In the genomic region with DNA sequence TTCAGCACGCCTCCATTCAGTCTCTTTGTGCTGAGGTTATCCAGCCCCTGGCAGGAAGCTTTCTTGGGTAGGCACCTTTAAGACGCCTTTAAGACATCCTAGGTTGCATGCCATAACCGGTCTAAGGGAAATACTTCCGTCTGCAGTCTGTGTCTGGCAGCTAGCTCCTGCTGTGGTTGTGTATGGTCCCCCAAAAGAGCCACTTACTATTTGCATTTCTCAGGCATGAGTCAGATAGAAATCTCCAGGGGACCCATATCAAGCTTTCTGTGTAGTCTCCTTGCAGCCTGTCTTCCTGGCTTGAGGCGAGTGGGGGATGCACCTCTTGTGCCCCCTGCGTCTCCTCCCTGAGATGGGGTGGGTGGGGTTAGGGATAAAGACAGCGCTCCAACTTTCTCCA, we compare ENCODE assay signal across 1 cellular context.
TF ChIP-seq lines count a peak whose summit lies in the region.

No MANE protein-coding gene starts in this region.

TF ChIP-seq in H1, 55 proteins besides CTCF, POLR2A, EP300 and RAD21 (continued from another document):
- TF ChIP-seq MAX (IDR thresholded peaks at IDR 0.05) (0 out of 2 replicates have a peak, but pooled peaks have one; percentile 15), CTBP2 (IDR thresholded peaks at IDR 0.05; ENCODE audit: borderline replicate concordance, insufficient read depth, insufficient read length, low read length) (no peak), JUN (IDR thresholded peaks at IDR 0.05; ENCODE audit: low read depth, low read length) (no peak), SAP30 (IDR thresholded peaks at IDR 0.05; ENCODE audit: insufficient read depth, insufficient replicate concordance, low read length) (no peak), YY1 (IDR thresholded peaks at IDR 0.05; ENCODE audit: low read depth, low read length) (no peak), MAFK (IDR thresholded peaks at IDR 0.05; ENCODE audit: low read depth, low read length) (no peak), BRCA1 (IDR thresholded peaks at IDR 0.05; ENCODE audit: low read depth, low read length) (no peak), RXRA (IDR thresholded peaks at IDR 0.05; ENCODE audit: insufficient read depth, low read depth, low read length) (no peak), SRF (IDR thresholded peaks at IDR 0.05; ENCODE audit: low read depth, low read length) (no peak), JUND (IDR thresholded peaks at IDR 0.05; ENCODE audit: low read length) (peak; percentile 93), CEBPB (IDR thresholded peaks at IDR 0.05; ENCODE audit: low read depth, low read length) (no peak)
- TF ChIP-seq, protein P1, sequence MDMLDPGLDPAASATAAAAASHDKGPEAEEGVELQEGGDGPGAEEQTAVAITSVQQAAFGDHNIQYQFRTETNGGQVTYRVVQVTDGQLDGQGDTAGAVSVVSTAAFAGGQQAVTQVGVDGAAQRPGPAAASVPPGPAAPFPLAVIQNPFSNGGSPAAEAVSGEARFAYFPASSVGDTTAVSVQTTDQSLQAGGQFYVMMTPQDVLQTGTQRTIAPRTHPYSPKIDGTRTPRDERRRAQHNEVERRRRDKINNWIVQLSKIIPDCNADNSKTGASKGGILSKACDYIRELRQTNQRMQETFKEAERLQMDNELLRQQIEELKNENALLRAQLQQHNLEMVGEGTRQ (IDR thresholded peaks at IDR 0.05; ENCODE audit: low read length) = no peak
